1 cellular context compared by ENCODE assay signal in genomic region chr13:110696776-110697175, GRCh38.
TF ChIP-seq lines count a peak whose summit lies in the region.

No MANE protein-coding gene starts in this region.

TF ChIP-seq in WTC11, 78 proteins besides CTCF, POLR2A, EP300 and RAD21 (continued from another document):
- TF ChIP-seq AR (CRISPR knock-in tag; IDR thresholded peaks at IDR 0.05), result no peak
- TF ChIP-seq TP53 (CRISPR knock-in tag; IDR thresholded peaks at IDR 0.05), result no peak
- TF ChIP-seq RORB (CRISPR knock-in tag; IDR thresholded peaks at IDR 0.05), result no peak
- no peak for TF ChIP-seq ZBTB43 (CRISPR knock-in tag; IDR thresholded peaks at IDR 0.05)
- no peak for TF ChIP-seq ZNF396 (CRISPR knock-in tag; IDR thresholded peaks at IDR 0.05; ENCODE audit: borderline replicate concordance)
- no peak for TF ChIP-seq ZNF512 (CRISPR knock-in tag; IDR thresholded peaks at IDR 0.05; ENCODE audit: borderline replicate concordance)
- TF ChIP-seq ETV6 (CRISPR knock-in tag; IDR thresholded peaks at IDR 0.05), result no peak
